In the genomic region with DNA sequence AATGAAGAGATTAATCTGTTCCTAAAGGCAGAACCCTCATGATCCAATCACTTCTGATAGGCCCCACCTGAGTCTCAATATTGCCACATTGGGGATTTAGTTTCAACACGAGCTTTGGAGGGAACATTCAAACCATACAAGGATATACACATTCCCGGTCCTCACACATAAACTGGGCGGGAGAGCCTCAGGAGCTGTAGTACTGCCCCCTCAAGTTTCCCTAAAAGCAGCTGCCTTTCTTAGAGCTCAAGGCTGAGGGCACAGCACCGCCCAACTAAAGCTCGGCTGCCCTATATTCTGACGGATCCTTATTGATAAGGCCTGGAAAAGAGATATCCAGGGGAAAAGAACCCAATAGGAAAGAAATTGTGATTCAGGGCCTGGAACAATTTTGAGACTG, we compare ENCODE assay signal across 15 cellular contexts.
A peak's percentile ranks its signal among the peaks of the same experiment; 100 is the strongest.
DNase-seq lines count a peak whose midpoint lies in the region; ATAC-seq and TF ChIP-seq lines count a peak whose summit lies in the region.
"Had no signal": no experiment of that assay in that cellular context is flagged by ENCODE, and none has a peak within 500 bp of the region (broad histone marks: within the 10 kb centered on the region; RNA-seq: fewer than 3 reads in every experiment).

No MANE protein-coding gene starts in this region.

- H3K27me3 ChIP-seq in body of pancreas = no peaks in the 10 kb centered on the region
- no peaks in the 10 kb centered on the region for H3K27me3 ChIP-seq in trophoblast cell (ENCODE audit: insufficient read depth, low read length)

- intact Hi-C loops in body of pancreas (cut with DNase I) = no loop called here
- intact Hi-C loops in left ventricle myocardium superior (cut with micrococcal nuclease) = no loop called here

- no peak overlapping the region for H2AFZ ChIP-seq in trophoblast cell (ENCODE audit: insufficient read depth, low read length, poor library complexity)

- no peak overlapping the region for H3K4me2 ChIP-seq in trophoblast cell (ENCODE audit: low read length)
- H3K4me2 ChIP-seq: A549 had no signal

- H3K79me2 ChIP-seq in trophoblast cell (ENCODE audit: control insufficient read depth, insufficient read depth, low read length, poor library complexity) = peaks cover 5% of the 10 kb centered on the region

- H3K4me3 ChIP-seq in body of pancreas = no peak overlapping the region
- no peak overlapping the region for H3K4me3 ChIP-seq in trophoblast cell (ENCODE audit: low read depth, low read length)
- H3K4me3 ChIP-seq: A549, HAP-1 had no signal

- H3K18ac ChIP-seq in trophoblast cell (ENCODE audit: low read length) = no peak overlapping the region

- H3K14ac ChIP-seq in trophoblast cell (ENCODE audit: low read length) = peak overlapping the region; percentile 35

- no peaks in the 10 kb centered on the region for H3K36me3 ChIP-seq in body of pancreas (replicated peaks in 1 of 2; ENCODE audit: insufficient read depth in 1 of 2, low read depth in 2 of 2)
- H3K36me3 ChIP-seq in trophoblast cell (ENCODE audit: control insufficient read depth in 1 of 2, insufficient read depth in 2 of 2, low read length in 2 of 2) = no peaks in the 10 kb centered on the region
- H3K36me3 ChIP-seq: HAP-1 had no signal

- 48 to 61% methylated on average over 6 of the region's 6 CpGs for WGBS in body of pancreas, 2 donors
- WGBS in trophoblast cell (ENCODE audit: extremely low coverage, insufficient coverage, insufficient read length) = no CpG with 5 or more reads among the region's 6 CpGs

- ATAC-seq in body of pancreas = no peak
- no peak for ATAC-seq in left ventricle myocardium superior
- ATAC-seq: A549, HepG2 had no signal

- peak overlapping the region; percentile 46 for H2BK12ac ChIP-seq in trophoblast cell (ENCODE audit: low read length)

- TF ChIP-seq POLR2A in body of pancreas (IDR thresholded peaks at IDR 0.05) = no peak

- peaks cover 30% of the 10 kb centered on the region for H3K79me1 ChIP-seq in trophoblast cell (ENCODE audit: low read length)

- H3K9ac ChIP-seq in trophoblast cell (ENCODE audit: low read length) = no peak overlapping the region

- peak overlapping the region; percentile 82 for H3K27ac ChIP-seq in VCaP
- H3K27ac ChIP-seq in body of pancreas = peak overlapping the region in 3 of 4 donors; percentile 92 to 95 (median 92)
- no peak overlapping the region for H3K27ac ChIP-seq in trophoblast cell (ENCODE audit: low read depth, low read length)
- H3K27ac ChIP-seq: 22Rv1, A549 had no signal

- H3K23ac ChIP-seq in trophoblast cell (ENCODE audit: low read length) = no peak overlapping the region

- H4K12ac ChIP-seq in trophoblast cell (ENCODE audit: low read depth, low read length) = no peak overlapping the region

- TF ChIP-seq CTCF in VCaP (conservative IDR thresholded peaks at IDR 0.05) (no peak), body of pancreas (IDR thresholded peaks at IDR 0.05) (no peak)

- peak; percentile 86 for DNase-seq in NCI-H82 (lab: John Stamatoyannopoulos, UW)
- DNase-seq in NCI-H82 treated with DMSO at 0.1 percent for 48 hours (lab: John Stamatoyannopoulos, UW; ENCODE audit: unreplicated experiment) = no peak
- DNase-seq in body of pancreas = no peak
- no peak for DNase-seq in trophoblast cell
- no peak for DNase-seq in left ventricle myocardium superior
- DNase-seq in globus pallidus (ENCODE audit: low spot score) = no peak
- no peak for DNase-seq in HT-29 (ENCODE audit: low spot score)
- DNase-seq: AML-193; CD4-positive, alpha-beta memory T cell; GF-D8 had no signal

- peak overlapping the region; percentile 98 for H2BK120ac ChIP-seq in trophoblast cell (ENCODE audit: insufficient read depth, low read length, poor library complexity)

- H2BK5ac ChIP-seq in trophoblast cell (ENCODE audit: low read depth, low read length, poor library complexity) = no peak overlapping the region

- H4K8ac ChIP-seq in trophoblast cell (ENCODE audit: low read depth, low read length) = no peak overlapping the region

- peak overlapping the region; percentile 99 for H4K91ac ChIP-seq in trophoblast cell (ENCODE audit: low read depth, low read length)

- no peaks in the 10 kb centered on the region for H3K9me3 ChIP-seq in body of pancreas
- peaks cover 5% of the 10 kb centered on the region for H3K9me3 ChIP-seq in trophoblast cell (ENCODE audit: insufficient read depth, low read depth, low read length)
- H3K9me3 ChIP-seq: A549, HAP-1 had no signal

- peaks cover 57% of the 10 kb centered on the region for H3K4me1 ChIP-seq in body of pancreas
- H3K4me1 ChIP-seq in trophoblast cell (ENCODE audit: control insufficient read depth in 1 of 2, insufficient read depth in 2 of 2, low read length in 2 of 2) = peaks cover 10 to 23% of the 10 kb centered on the region in 2 experiments

- H3K4ac ChIP-seq in trophoblast cell (ENCODE audit: low read depth, low read length) = no peak overlapping the region

- H2AK5ac ChIP-seq in trophoblast cell (ENCODE audit: low read length) = peak overlapping the region; percentile 67
